In genomic region chr7:56092789-56093531, GRCh38 we compare ENCODE assay signal across 8 cellular contexts. TPM values are rescaled to one million over a fixed set of nuclear protein-coding genes. Genes with fewer than 3 reads are reported as not detected.
DNase-seq lines count a peak whose midpoint lies in the region; ATAC-seq lines count a peak whose summit lies in the region.

PHKG1 (minus strand) TSS chr7:56092952; CDS start chr7:56088941, 4,011 bp downstream.

- peak within 1 kb of the TSS; percentile 56 for H3K14ac ChIP-seq in neuronal stem cell (ENCODE audit: low read length)

- H2BK5ac ChIP-seq in neuronal stem cell (ENCODE audit: low read length) = no peak within 1 kb of the TSS

- no peak within 1 kb of the TSS for H2BK120ac ChIP-seq in neuronal stem cell (ENCODE audit: low read depth, low read length)

- WGBS in neuronal stem cell (ENCODE audit: extremely low coverage in 2 of 2, insufficient read length in 2 of 2, insufficient replicate concordance in 1 of 2), 2 donors = no CpG with 5 or more reads among the region's 19 CpGs

- H3K27me3 ChIP-seq in SJCRH30 = no peaks in the 10 kb centered on the region
- H3K27me3 ChIP-seq in neuronal stem cell (ENCODE audit: control insufficient read depth in 3 of 3, insufficient read depth in 3 of 3, low read depth in 1 of 3, low read length in 3 of 3) = no peaks in the 10 kb centered on the region

- no peak within 1 kb of the TSS for H2AFZ ChIP-seq in neuronal stem cell (ENCODE audit: low read length)

- H3K36me3 ChIP-seq in SJCRH30 = peaks cover 9% of the 10 kb centered on the region
- H3K36me3 ChIP-seq in neuronal stem cell (replicated peaks in 1 of 2; ENCODE audit: control insufficient read depth in 2 of 2, insufficient read depth in 2 of 2, low read length in 2 of 2) = peaks cover 0 to 2% of the 10 kb centered on the region in 2 donors

- DNase-seq in NCI-H345 (lab: John Stamatoyannopoulos, UW) (peak; percentile 51), NCI-H345 treated with DMSO at 0.1 percent for 48 hours (lab: John Stamatoyannopoulos, UW; ENCODE audit: unreplicated experiment) (no peak), SJCRH30 (peak; percentile 82 to 83), fibroblast of peridontal ligament (ENCODE audit: extremely low read depth) (peak; percentile 91), neuronal stem cell (ENCODE audit: low spot score) (no peak)

- H3K23ac ChIP-seq in neuronal stem cell (ENCODE audit: low read depth, low read length, poor library complexity) = no peak within 1 kb of the TSS

- 0 out of 2 replicates have a peak, but pooled peaks cover 3% of the 10 kb centered on the region for H3K4me1 ChIP-seq in SJCRH30
- no peaks in the 10 kb centered on the region for H3K4me1 ChIP-seq in neuronal stem cell (ENCODE audit: control insufficient read depth in 2 of 2, insufficient read depth in 1 of 2, low read depth in 1 of 2, low read length in 2 of 2)

- no peak within 1 kb of the TSS for H3K4ac ChIP-seq in neuronal stem cell (ENCODE audit: low read length)

- H4K8ac ChIP-seq in neuronal stem cell (ENCODE audit: low read depth, low read length) = no peak within 1 kb of the TSS

- H2BK12ac ChIP-seq in neuronal stem cell (ENCODE audit: low read length) = no peak within 1 kb of the TSS

- H3K27ac ChIP-seq in SJCRH30 (no peak within 1 kb of the TSS), neuronal stem cell (replicated peaks; ENCODE audit: low read length) (no peak within 1 kb of the TSS)

- ATAC-seq in GM18520 (IDR thresholded peaks at IDR 0.05; ENCODE audit: unreplicated experiment) (no peak), HG02798 (IDR thresholded peaks at IDR 0.05; ENCODE audit: poor library complexity, unreplicated experiment) (no peak), HG03196 (IDR thresholded peaks at IDR 0.05; ENCODE audit: unreplicated experiment) (no peak)

- no peaks in the 10 kb centered on the region for H3K9me3 ChIP-seq in SJCRH30 (replicated peaks)
- no peaks in the 10 kb centered on the region for H3K9me3 ChIP-seq in neuronal stem cell (replicated peaks in 1 of 2; ENCODE audit: control insufficient read depth in 2 of 2, insufficient read depth in 1 of 2, low read depth in 1 of 2, low read length in 2 of 2)

- H3K4me3 ChIP-seq in SJCRH30 (no peak within 1 kb of the TSS), neuronal stem cell (ENCODE audit: low read length in 2 of 2) (no peak within 1 kb of the TSS)

- H2AK5ac ChIP-seq in neuronal stem cell (ENCODE audit: low read depth, low read length) = no peak within 1 kb of the TSS

- H3K4me2 ChIP-seq in neuronal stem cell (ENCODE audit: insufficient read depth, low read length, poor library complexity, severe bottlenecking) = no peak within 1 kb of the TSS

- H3K18ac ChIP-seq in neuronal stem cell (ENCODE audit: low read length) = peak within 1 kb of the TSS; percentile 57

- no peak within 1 kb of the TSS for H3K9ac ChIP-seq in neuronal stem cell (ENCODE audit: low read depth, low read length, poor library complexity)

- H3K79me1 ChIP-seq in neuronal stem cell (ENCODE audit: low read depth, low read length) = no peaks in the 10 kb centered on the region

- H2BK15ac ChIP-seq in neuronal stem cell (ENCODE audit: low read length) = no peak within 1 kb of the TSS

- H4K91ac ChIP-seq in neuronal stem cell (ENCODE audit: low read depth, low read length, poor library complexity) = no peak within 1 kb of the TSS

RNA-seq across cellular contexts. Expression of gene PHKG1, which starts in this region (rescaled TPM):
- 1.1 and 1.4 TPM in 2 replicates for total RNA-seq in SJCRH30 (2014; rRNA removed; shearing (Covaris generic))
- 0.10 TPM for polyA plus RNA-seq in neuronal stem cell (2013, experiment 1 of 2)
- polyA plus RNA-seq in neuronal stem cell (2013, experiment 2 of 2) = 0.10 TPM

Comparison
In these comparisons a context has a peak if more than half of its experiments do, and no peak if none do; other contexts are left out.
1. DNase-seq: peak in NCI-H345 (single experiment), SJCRH30 (2 of 2) and fibroblast of peridontal ligament (single experiment); none in NCI-H345 treated with DMSO at 0.1 percent for 48 hours (single experiment) and neuronal stem cell (single experiment).